16 cellular contexts compared by ENCODE assay signal in genomic region chr17:50076221-50076590, GRCh38. TPM values are rescaled to one million over a fixed set of nuclear protein-coding genes. Genes with fewer than 3 reads are reported as not detected.
A peak's percentile ranks its signal among the peaks of the same experiment; 100 is the strongest.
DNase-seq lines count a peak whose midpoint lies in the region; TF ChIP-seq lines count a peak whose summit lies in the region.
"Had no signal": no experiment of that assay in that cellular context is flagged by ENCODE, and none has a peak within 500 bp of the region (broad histone marks: within the 10 kb centered on the region; RNA-seq: fewer than 3 reads in every experiment).

No MANE protein-coding gene starts in this region.

- H3K9me3 Mint-ChIP-seq in MCF 10A (ENCODE audit: unreplicated experiment) (no peaks in the 10 kb centered on the region), Calu3 (ENCODE audit: low read depth, unreplicated experiment) (no peaks in the 10 kb centered on the region), neural progenitor cell (no peaks in the 10 kb centered on the region), type B pancreatic cell (no peaks in the 10 kb centered on the region)
- H3K9me3 Mint-ChIP-seq: CD4-positive, alpha-beta memory T cell had no signal

- H4K20me1 ChIP-seq in mammary epithelial cell (ENCODE audit: insufficient read depth, low read length) (peaks cover 12% of the 10 kb centered on the region), neural progenitor cell (ENCODE audit: low read depth) (no peaks in the 10 kb centered on the region), smooth muscle cell (ENCODE audit: low read depth) (no peaks in the 10 kb centered on the region), MM.1S (ENCODE audit: insufficient read depth, low read length) (no peaks in the 10 kb centered on the region)
- H4K20me1 ChIP-seq: BLaER1 had no signal

- H3K4me1 ChIP-seq in mammary epithelial cell (ENCODE audit: insufficient read depth, low read length) (no peaks in the 10 kb centered on the region), neural progenitor cell (no peaks in the 10 kb centered on the region), smooth muscle cell (ENCODE audit: low read depth) (no peaks in the 10 kb centered on the region), MM.1S (ENCODE audit: low read length) (peaks cover 51% of the 10 kb centered on the region)
- H3K4me1 ChIP-seq: BLaER1, HAP-1 had no signal

- H3K27ac ChIP-seq in mammary epithelial cell (ENCODE audit: insufficient read depth, low read depth, low read length) (no peak overlapping the region), WERI-Rb-1 (peak overlapping the region; percentile 47), neural progenitor cell (no peak overlapping the region), smooth muscle cell (ENCODE audit: low read depth) (no peak overlapping the region), MM.1S (ENCODE audit: low read length) (no peak overlapping the region)
- H3K27ac ChIP-seq: 22Rv1, A549, BLaER1 had no signal

- CTCF ChIA-PET in MCF 10A (lab: Yijun Ruan, JAX): interaction anchor here (0.8 to 2.9 kb wide), 3 partner anchors 18 to 37 kb away, joined by 3 to 12 read pairs (median 4); partner anchors contain the start of gene ITGA3
- CTCF ChIA-PET in mammary epithelial cell (lab: Charles Lee; ENCODE audit: low non-redundant PET): no interaction called here
- CTCF ChIA-PET in Calu3 (lab: Charles Lee): no interaction called here

- H3K4me3 ChIP-seq in mammary epithelial cell (replicated peaks in 1 of 3; ENCODE audit: insufficient read depth in 1 of 3, low read depth in 2 of 3, low read length in 3 of 3): no peak overlapping the region
- H3K4me3 ChIP-seq in WERI-Rb-1 (ENCODE audit: low read depth, low read length): no peak overlapping the region
- H3K4me3 ChIP-seq in neural progenitor cell: no peak overlapping the region
- no peak overlapping the region for H3K4me3 ChIP-seq in smooth muscle cell
- no peak overlapping the region for H3K4me3 ChIP-seq in MM.1S (ENCODE audit: low read length)
- H3K4me3 ChIP-seq: A549, BLaER1, HAP-1 had no signal

- H3K9ac ChIP-seq in mammary epithelial cell (ENCODE audit: insufficient read depth, low read length): no peak overlapping the region
- H3K9ac ChIP-seq in neural progenitor cell: no peak overlapping the region
- no peak overlapping the region for H3K9ac ChIP-seq in smooth muscle cell (ENCODE audit: low read depth)
- H3K9ac ChIP-seq in MM.1S (ENCODE audit: low read length): no peak overlapping the region
- H3K9ac ChIP-seq: BLaER1 had no signal

- H3K4me1 Mint-ChIP-seq in MCF 10A (ENCODE audit: insufficient read depth, unreplicated experiment) (peaks cover 12% of the 10 kb centered on the region), Calu3 (ENCODE audit: low read depth, unreplicated experiment) (peaks cover 52% of the 10 kb centered on the region), neural progenitor cell (peaks cover 2% of the 10 kb centered on the region), type B pancreatic cell (ENCODE audit: unreplicated experiment) (peaks cover 4% of the 10 kb centered on the region)
- H3K4me1 Mint-ChIP-seq: CD14-positive monocyte; CD4-positive, alpha-beta memory T cell had no signal

- peak overlapping the region; percentile 12 for H3K27ac Mint-ChIP-seq in MCF 10A (ENCODE audit: low read depth, unreplicated experiment)
- H3K27ac Mint-ChIP-seq in Calu3 (ENCODE audit: unreplicated experiment): peak overlapping the region; percentile 53
- H3K27ac Mint-ChIP-seq in neural progenitor cell: no peak overlapping the region
- H3K27ac Mint-ChIP-seq in type B pancreatic cell: no peak overlapping the region
- H3K27ac Mint-ChIP-seq: CD14-positive monocyte had no signal

- no peak overlapping the region for H3K4me3 Mint-ChIP-seq in MCF 10A (ENCODE audit: unreplicated experiment)
- no peak overlapping the region for H3K4me3 Mint-ChIP-seq in Calu3 (ENCODE audit: low read depth, unreplicated experiment)
- H3K4me3 Mint-ChIP-seq in neural progenitor cell: no peak overlapping the region
- H3K4me3 Mint-ChIP-seq in type B pancreatic cell: no peak overlapping the region
- H3K4me3 Mint-ChIP-seq: CD14-positive monocyte; CD4-positive, alpha-beta memory T cell had no signal

- in situ Hi-C loops in mammary epithelial cell (cut with MboI; ENCODE audit: low sequenced_read_pairs in 2 of 2): no loop called here

- BruUV-seq in MCF 10A (replicated peaks; lab: Mats Ljungman, UMichigan): no TSS peak
- BruUV-seq in mammary epithelial cell (replicated peaks; lab: Mats Ljungman, UMichigan): no TSS peak
- no TSS peak for BruUV-seq in Calu3 (replicated peaks; lab: Mats Ljungman, UMichigan)

- POLR2A ChIA-PET in MCF 10A (lab: Yijun Ruan, JAX): interaction anchor here (1.0 to 2.3 kb wide), 3 partner anchors 9 to 48 kb away, joined by 3 to 6 read pairs (median 4); no protein-coding TSS in a partner anchor

- H2AFZ ChIP-seq in mammary epithelial cell (ENCODE audit: low read depth, low read length): no peak overlapping the region
- no peak overlapping the region for H2AFZ ChIP-seq in neural progenitor cell (replicated peaks)
- no peak overlapping the region for H2AFZ ChIP-seq in smooth muscle cell (ENCODE audit: low read depth)
- H2AFZ ChIP-seq in MM.1S (ENCODE audit: low read length): no peak overlapping the region

- H3K9me3 ChIP-seq in mammary epithelial cell (replicated peaks; ENCODE audit: insufficient read depth, low read length) (no peaks in the 10 kb centered on the region), WERI-Rb-1 (ENCODE audit: severe bottlenecking) (peaks cover 4% of the 10 kb centered on the region), neural progenitor cell (ENCODE audit: low read depth) (no peaks in the 10 kb centered on the region), smooth muscle cell (replicated peaks; ENCODE audit: low read depth) (no peaks in the 10 kb centered on the region), MM.1S (replicated peaks; ENCODE audit: insufficient read depth, low read length) (no peaks in the 10 kb centered on the region)
- H3K9me3 ChIP-seq: A549, HAP-1 had no signal

- no peaks in the 10 kb centered on the region for H3K9me2 ChIP-seq in MM.1S (replicated peaks; ENCODE audit: insufficient read depth, low read length)

- intact Hi-C loops in MCF 10A (cut with micrococcal nuclease): no loop called here
- intact Hi-C loops in mammary epithelial cell (cut with micrococcal nuclease): no loop called here
- intact Hi-C loops in Calu3 (cut with micrococcal nuclease; ENCODE audit: unreplicated experiment): no loop called here

- no peak for TF ChIP-seq CTCF in MCF 10A (IDR thresholded peaks at IDR 0.05; ENCODE audit: unreplicated experiment)
- no peak for TF ChIP-seq CTCF in mammary epithelial cell (conservative IDR thresholded peaks at IDR 0.05 in 1 of 2, IDR thresholded peaks at IDR 0.05 in 1 of 2; ENCODE audit: extremely low read depth in 1 of 2, insufficient read depth in 1 of 2, low read depth in 1 of 2, low read length in 2 of 2)
- no peak for TF ChIP-seq CTCF in Calu3 (IDR thresholded peaks at IDR 0.05; ENCODE audit: unreplicated experiment)
- no peak for TF ChIP-seq CTCF in WERI-Rb-1 (IDR thresholded peaks at IDR 0.05; ENCODE audit: low read depth, low read length)
- no peak for TF ChIP-seq CTCF in neural progenitor cell (IDR thresholded peaks at IDR 0.05)
- no peak for TF ChIP-seq CTCF in smooth muscle cell (IDR thresholded peaks at IDR 0.05; ENCODE audit: borderline replicate concordance, insufficient read depth, poor library complexity, severe bottlenecking)
- no peak for TF ChIP-seq CTCF in type B pancreatic cell (conservative IDR thresholded peaks at IDR 0.05)
- TF ChIP-seq CTCF in MM.1S (IDR thresholded peaks at IDR 0.05; ENCODE audit: low read length): no peak

- no peak for DNase-seq in MCF 10A (ENCODE audit: unreplicated experiment)
- no peak for DNase-seq in mammary epithelial cell
- no peak for DNase-seq in Calu3
- no peak for DNase-seq in WERI-Rb-1
- DNase-seq in neural progenitor cell (ENCODE audit: low spot score): no peak
- DNase-seq in smooth muscle cell (lab: John Stamatoyannopoulos, UW; ENCODE audit: unreplicated experiment): no peak
- no peak for DNase-seq in type B pancreatic cell (ENCODE audit: extremely low spot score, unreplicated experiment)
- DNase-seq in MM.1S: no peak
- DNase-seq: DMS79 treated with DMSO at 0.1 percent for 48 hours, GF-D8 had no signal

- H3F3A ChIP-seq in neural progenitor cell (ENCODE audit: low read depth) (no peaks in the 10 kb centered on the region), smooth muscle cell (ENCODE audit: low read depth) (no peaks in the 10 kb centered on the region), MM.1S (ENCODE audit: insufficient read depth, low read length) (peaks cover 12% of the 10 kb centered on the region)

- no peak overlapping the region for H3K4me2 ChIP-seq in mammary epithelial cell (ENCODE audit: insufficient read depth, low read depth, low read length)
- H3K4me2 ChIP-seq in neural progenitor cell: peak overlapping the region; percentile 10
- no peak overlapping the region for H3K4me2 ChIP-seq in smooth muscle cell
- H3K4me2 ChIP-seq in MM.1S (ENCODE audit: low read depth, low read length): no peak overlapping the region
- H3K4me2 ChIP-seq: A549, BLaER1 had no signal

- H3K36me3 ChIP-seq in mammary epithelial cell (ENCODE audit: insufficient read depth, low read length) (peaks cover 85% of the 10 kb centered on the region), WERI-Rb-1 (peaks cover 56% of the 10 kb centered on the region), neural progenitor cell (no peaks in the 10 kb centered on the region), smooth muscle cell (ENCODE audit: low read depth) (peaks cover 2% of the 10 kb centered on the region), MM.1S (replicated peaks; ENCODE audit: insufficient read depth, low read length) (no peaks in the 10 kb centered on the region)
- H3K36me3 ChIP-seq: BLaER1, HAP-1 had no signal

- H3K27me3 ChIP-seq in mammary epithelial cell (ENCODE audit: insufficient read depth, low read length) (no peaks in the 10 kb centered on the region), WERI-Rb-1 (ENCODE audit: insufficient read depth, low read depth, severe bottlenecking) (no peaks in the 10 kb centered on the region), neural progenitor cell (no peaks in the 10 kb centered on the region), smooth muscle cell (ENCODE audit: low read depth) (no peaks in the 10 kb centered on the region), MM.1S (replicated peaks; ENCODE audit: insufficient read depth, low read length) (no peaks in the 10 kb centered on the region)
- H3K27me3 ChIP-seq: BLaER1 had no signal

- peaks cover 98% of the 10 kb centered on the region for H3K79me2 ChIP-seq in mammary epithelial cell (ENCODE audit: insufficient read depth, low read length)
- H3K79me2 ChIP-seq in neural progenitor cell (ENCODE audit: low read depth): no peaks in the 10 kb centered on the region
- H3K79me2 ChIP-seq in smooth muscle cell (ENCODE audit: low read depth): no peaks in the 10 kb centered on the region
- no peaks in the 10 kb centered on the region for H3K79me2 ChIP-seq in MM.1S (ENCODE audit: low read length)

- H3K36me3 Mint-ChIP-seq in MCF 10A (ENCODE audit: insufficient read depth, unreplicated experiment) (peaks cover 99% of the 10 kb centered on the region), Calu3 (ENCODE audit: insufficient read depth, unreplicated experiment) (peaks cover 100% of the 10 kb centered on the region), neural progenitor cell (no peaks in the 10 kb centered on the region), type B pancreatic cell (peaks cover 5% of the 10 kb centered on the region)
- H3K36me3 Mint-ChIP-seq: CD14-positive monocyte had no signal

- no CpG with 5 or more reads among the region's 16 CpGs for WGBS in mammary epithelial cell (ENCODE audit: low coverage, missing lambda C conversion rate)
- WGBS in smooth muscle cell (ENCODE audit: low lambda C conversion rate): 94% methylated on average over 16 of the region's 16 CpGs

- dilution Hi-C loops in mammary epithelial cell (cut with HindIII; ENCODE audit: low sequenced_read_pairs): loop anchor here (10.0 kb wide), 1 partner anchor 81 kb away; the partner anchor contains the start of gene DLX3

- H3K27me3 Mint-ChIP-seq in MCF 10A (ENCODE audit: insufficient read depth, unreplicated experiment) (no peaks in the 10 kb centered on the region), Calu3 (ENCODE audit: unreplicated experiment) (no peaks in the 10 kb centered on the region), neural progenitor cell (ENCODE audit: insufficient read depth, low read depth) (peaks cover 10% of the 10 kb centered on the region), type B pancreatic cell (peaks cover 3% of the 10 kb centered on the region)
- H3K27me3 Mint-ChIP-seq: CD4-positive, alpha-beta memory T cell had no signal

RNA-seq across cellular contexts. Expression of gene PDK2, which starts 18.9 kb away (rescaled TPM):
- total RNA-seq in MCF 10A (2022) (9.9 and 11.2 TPM in 2 replicates), mammary epithelial cell (10 to 100 TPM; 18.2 to 24.8 TPM), Calu3 (2022) (29.5 and 39.1 TPM in 2 replicates), neural progenitor cell (ENCODE audit: low replicate concordance) (12.6 and 17.3 TPM in 2 replicates), smooth muscle cell (21.7 and 28.2 TPM in 2 replicates), type B pancreatic cell (ENCODE audit: low replicate concordance) (29.9 and 44.9 TPM in 2 replicates)
- polyA plus RNA-seq in mammary epithelial cell (7.7 TPM), smooth muscle cell (34.3 and 36.5 TPM in 2 replicates)
- polyA minus RNA-seq in mammary epithelial cell: 13.5 TPM

RNA-seq across cellular contexts. Expression of gene ITGA3, which starts 20.3 kb away (rescaled TPM):
- 588 and 717 TPM in 2 replicates for total RNA-seq in MCF 10A (2022)
- 1,000 to 10,000 TPM; 1,418 to 2,030 TPM for total RNA-seq in mammary epithelial cell
- 1,026 TPM for polyA plus RNA-seq in mammary epithelial cell
- polyA minus RNA-seq in mammary epithelial cell: 2,074 TPM
- total RNA-seq in Calu3 (2022): 539 and 709 TPM in 2 replicates
- 7.7 and 11.9 TPM in 2 replicates for total RNA-seq in neural progenitor cell (ENCODE audit: low replicate concordance)
- 44.7 and 77.9 TPM in 2 replicates for total RNA-seq in smooth muscle cell
- polyA plus RNA-seq in smooth muscle cell: 30.0 and 70.4 TPM in 2 replicates
- total RNA-seq in type B pancreatic cell (ENCODE audit: low replicate concordance): 20.3 and 27.3 TPM in 2 replicates

RNA-seq across cellular contexts. Expression of gene SAMD14, which starts 53.8 kb away (rescaled TPM):
- total RNA-seq in MCF 10A (2022) (0.09 TPM in 1 of 2 replicates, not detected in the other), mammary epithelial cell (under 1 TPM; 0.12 to 0.33 TPM), Calu3 (2022) (not detected in 2 replicates), neural progenitor cell (ENCODE audit: low replicate concordance) (8.7 and 27.9 TPM in 2 replicates), smooth muscle cell (6.3 and 39.1 TPM in 2 replicates), type B pancreatic cell (ENCODE audit: low replicate concordance) (2.2 and 14.1 TPM in 2 replicates)
- polyA plus RNA-seq in mammary epithelial cell (0.05 TPM), smooth muscle cell (13.7 and 21.1 TPM in 2 replicates)
- polyA minus RNA-seq in mammary epithelial cell: 0.98 TPM
- polyA plus RNA-seq: CD14-positive monocyte had no signal

Comparison
In these comparisons a context has a peak if more than half of its experiments do, and no peak if none do; other contexts are left out.
1. H3K27ac Mint-ChIP-seq: peak in MCF 10A (single experiment) and Calu3 (single experiment); none in neural progenitor cell (single experiment) and type B pancreatic cell (single experiment).